In the genomic region with DNA sequence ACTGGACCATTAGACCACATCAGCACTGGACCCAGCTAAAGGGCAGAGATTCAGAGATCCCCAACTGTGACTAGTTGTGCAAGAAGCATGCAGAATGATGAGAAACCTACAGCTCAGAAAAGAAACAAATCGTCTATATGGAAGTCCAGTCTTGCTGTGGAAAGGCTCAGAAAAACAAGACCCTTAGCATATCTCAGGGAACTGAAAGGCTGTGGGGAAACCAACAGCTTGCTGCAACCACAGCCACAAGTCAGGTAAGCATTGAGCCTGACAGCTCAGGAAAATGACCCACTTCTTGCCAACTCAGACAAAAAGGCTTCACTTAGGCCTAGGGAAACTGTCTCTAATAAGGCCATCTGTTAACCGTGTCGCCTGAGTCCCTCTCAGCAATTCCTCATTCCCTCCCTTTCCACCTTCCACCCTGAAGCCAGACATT, we compare ENCODE assay signal across 1 cellular context.
A peak's percentile ranks its signal among the peaks of the same experiment; 100 is the strongest.
TF ChIP-seq lines count a peak whose summit lies in the region.

No MANE protein-coding gene starts in this region.

TF ChIP-seq in GM12878, 131 proteins besides CTCF, POLR2A, EP300 and RAD21 (continued from another document):
- TF ChIP-seq BRCA1 (IDR thresholded peaks at IDR 0.05; ENCODE audit: low read depth, low read length) (no peak), BMI1 (IDR thresholded peaks at IDR 0.05; ENCODE audit: borderline replicate concordance) (no peak), EGR1 (IDR thresholded peaks at IDR 0.05; ENCODE audit: borderline replicate concordance in 1 of 2, low read depth in 2 of 2, low read length in 2 of 2) (no peak), MXI1 (IDR thresholded peaks at IDR 0.05; ENCODE audit: low read depth, low read length) (no peak), GATAD2B (conservative IDR thresholded peaks at IDR 0.05; ENCODE audit: low read depth) (peak; percentile 16; the same call in 1 of the 2 replicates), BACH1 (IDR thresholded peaks at IDR 0.05; ENCODE audit: borderline replicate concordance) (no peak), STAT1 (conservative IDR thresholded peaks at IDR 0.05) (no peak), CBX3 (IDR thresholded peaks at IDR 0.05; ENCODE audit: borderline replicate concordance, low read depth) (no peak), PML (IDR thresholded peaks at IDR 0.05; ENCODE audit: low read length) (no peak), BHLHE40 (IDR thresholded peaks at IDR 0.05; ENCODE audit: borderline replicate concordance in 1 of 2, low read depth in 2 of 2, low read length in 1 of 2) (0 out of 4 replicates have a peak, but pooled peaks of 1 of the 2 experiments have one; percentile 3), NRF1 (conservative IDR thresholded peaks at IDR 0.05; ENCODE audit: low read depth, low read length) (no peak), CHD4 (IDR thresholded peaks at IDR 0.05) (no peak), TARDBP (IDR thresholded peaks at IDR 0.05; ENCODE audit: borderline replicate concordance) (no peak), SIN3A (IDR thresholded peaks at IDR 0.05; ENCODE audit: low read depth, low read length) (no peak), HDGF (IDR thresholded peaks at IDR 0.05) (peak; percentile 23; the same call in 1 of the 2 replicates), ZSCAN29 (IDR thresholded peaks at IDR 0.05) (no peak), HCFC1 (IDR thresholded peaks at IDR 0.05; ENCODE audit: low read length) (no peak), IKZF2 (IDR thresholded peaks at IDR 0.05) (peak in 1 of 2 experiments; percentile 39; a peak in 2 of 4 replicates), SPI1 (IDR thresholded peaks at IDR 0.05; ENCODE audit: borderline replicate concordance, insufficient read depth, low read depth, low read length) (peak; percentile 29; the same call in 1 of the 2 replicates), ZNF384 (IDR thresholded peaks at IDR 0.05; ENCODE audit: borderline replicate concordance, low read depth, low read length) (no peak), CREB1 (IDR thresholded peaks at IDR 0.05; ENCODE audit: low read depth) (no peak)
- TF ChIP-seq, protein P1, sequence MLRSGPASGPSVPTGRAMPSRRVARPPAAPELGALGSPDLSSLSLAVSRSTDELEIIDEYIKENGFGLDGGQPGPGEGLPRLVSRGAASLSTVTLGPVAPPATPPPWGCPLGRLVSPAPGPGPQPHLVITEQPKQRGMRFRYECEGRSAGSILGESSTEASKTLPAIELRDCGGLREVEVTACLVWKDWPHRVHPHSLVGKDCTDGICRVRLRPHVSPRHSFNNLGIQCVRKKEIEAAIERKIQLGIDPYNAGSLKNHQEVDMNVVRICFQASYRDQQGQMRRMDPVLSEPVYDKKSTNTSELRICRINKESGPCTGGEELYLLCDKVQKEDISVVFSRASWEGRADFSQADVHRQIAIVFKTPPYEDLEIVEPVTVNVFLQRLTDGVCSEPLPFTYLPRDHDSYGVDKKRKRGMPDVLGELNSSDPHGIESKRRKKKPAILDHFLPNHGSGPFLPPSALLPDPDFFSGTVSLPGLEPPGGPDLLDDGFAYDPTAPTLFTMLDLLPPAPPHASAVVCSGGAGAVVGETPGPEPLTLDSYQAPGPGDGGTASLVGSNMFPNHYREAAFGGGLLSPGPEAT (IDR thresholded peaks at IDR 0.05; ENCODE audit: low read depth): no peak
- TF ChIP-seq, protein P2, sequence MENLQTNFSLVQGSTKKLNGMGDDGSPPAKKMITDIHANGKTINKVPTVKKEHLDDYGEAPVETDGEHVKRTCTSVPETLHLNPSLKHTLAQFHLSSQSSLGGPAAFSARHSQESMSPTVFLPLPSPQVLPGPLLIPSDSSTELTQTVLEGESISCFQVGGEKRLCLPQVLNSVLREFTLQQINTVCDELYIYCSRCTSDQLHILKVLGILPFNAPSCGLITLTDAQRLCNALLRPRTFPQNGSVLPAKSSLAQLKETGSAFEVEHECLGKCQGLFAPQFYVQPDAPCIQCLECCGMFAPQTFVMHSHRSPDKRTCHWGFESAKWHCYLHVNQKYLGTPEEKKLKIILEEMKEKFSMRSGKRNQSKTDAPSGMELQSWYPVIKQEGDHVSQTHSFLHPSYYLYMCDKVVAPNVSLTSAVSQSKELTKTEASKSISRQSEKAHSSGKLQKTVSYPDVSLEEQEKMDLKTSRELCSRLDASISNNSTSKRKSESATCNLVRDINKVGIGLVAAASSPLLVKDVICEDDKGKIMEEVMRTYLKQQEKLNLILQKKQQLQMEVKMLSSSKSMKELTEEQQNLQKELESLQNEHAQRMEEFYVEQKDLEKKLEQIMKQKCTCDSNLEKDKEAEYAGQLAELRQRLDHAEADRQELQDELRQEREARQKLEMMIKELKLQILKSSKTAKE (IDR thresholded peaks at IDR 0.05; ENCODE audit: low read depth, poor library complexity, severe bottlenecking): no peak
- TF ChIP-seq, protein P3, sequence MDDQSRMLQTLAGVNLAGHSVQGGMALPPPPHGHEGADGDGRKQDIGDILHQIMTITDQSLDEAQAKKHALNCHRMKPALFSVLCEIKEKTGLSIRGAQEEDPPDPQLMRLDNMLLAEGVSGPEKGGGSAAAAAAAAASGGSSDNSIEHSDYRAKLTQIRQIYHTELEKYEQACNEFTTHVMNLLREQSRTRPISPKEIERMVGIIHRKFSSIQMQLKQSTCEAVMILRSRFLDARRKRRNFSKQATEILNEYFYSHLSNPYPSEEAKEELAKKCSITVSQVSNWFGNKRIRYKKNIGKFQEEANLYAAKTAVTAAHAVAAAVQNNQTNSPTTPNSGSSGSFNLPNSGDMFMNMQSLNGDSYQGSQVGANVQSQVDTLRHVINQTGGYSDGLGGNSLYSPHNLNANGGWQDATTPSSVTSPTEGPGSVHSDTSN (IDR thresholded peaks at IDR 0.05; ENCODE audit: insufficient replicate concordance, low read depth, low read length): no peak
- TF ChIP-seq, protein P4, sequence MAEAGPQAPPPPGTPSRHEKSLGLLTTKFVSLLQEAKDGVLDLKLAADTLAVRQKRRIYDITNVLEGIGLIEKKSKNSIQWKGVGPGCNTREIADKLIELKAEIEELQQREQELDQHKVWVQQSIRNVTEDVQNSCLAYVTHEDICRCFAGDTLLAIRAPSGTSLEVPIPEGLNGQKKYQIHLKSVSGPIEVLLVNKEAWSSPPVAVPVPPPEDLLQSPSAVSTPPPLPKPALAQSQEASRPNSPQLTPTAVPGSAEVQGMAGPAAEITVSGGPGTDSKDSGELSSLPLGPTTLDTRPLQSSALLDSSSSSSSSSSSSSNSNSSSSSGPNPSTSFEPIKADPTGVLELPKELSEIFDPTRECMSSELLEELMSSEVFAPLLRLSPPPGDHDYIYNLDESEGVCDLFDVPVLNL (IDR thresholded peaks at IDR 0.05; ENCODE audit: low read depth, low read length): no peak
- TF ChIP-seq, protein P5, sequence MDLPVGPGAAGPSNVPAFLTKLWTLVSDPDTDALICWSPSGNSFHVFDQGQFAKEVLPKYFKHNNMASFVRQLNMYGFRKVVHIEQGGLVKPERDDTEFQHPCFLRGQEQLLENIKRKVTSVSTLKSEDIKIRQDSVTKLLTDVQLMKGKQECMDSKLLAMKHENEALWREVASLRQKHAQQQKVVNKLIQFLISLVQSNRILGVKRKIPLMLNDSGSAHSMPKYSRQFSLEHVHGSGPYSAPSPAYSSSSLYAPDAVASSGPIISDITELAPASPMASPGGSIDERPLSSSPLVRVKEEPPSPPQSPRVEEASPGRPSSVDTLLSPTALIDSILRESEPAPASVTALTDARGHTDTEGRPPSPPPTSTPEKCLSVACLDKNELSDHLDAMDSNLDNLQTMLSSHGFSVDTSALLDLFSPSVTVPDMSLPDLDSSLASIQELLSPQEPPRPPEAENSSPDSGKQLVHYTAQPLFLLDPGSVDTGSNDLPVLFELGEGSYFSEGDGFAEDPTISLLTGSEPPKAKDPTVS (IDR thresholded peaks at IDR 0.05; ENCODE audit: low read depth, low read length): no peak
- TF ChIP-seq, protein P6, sequence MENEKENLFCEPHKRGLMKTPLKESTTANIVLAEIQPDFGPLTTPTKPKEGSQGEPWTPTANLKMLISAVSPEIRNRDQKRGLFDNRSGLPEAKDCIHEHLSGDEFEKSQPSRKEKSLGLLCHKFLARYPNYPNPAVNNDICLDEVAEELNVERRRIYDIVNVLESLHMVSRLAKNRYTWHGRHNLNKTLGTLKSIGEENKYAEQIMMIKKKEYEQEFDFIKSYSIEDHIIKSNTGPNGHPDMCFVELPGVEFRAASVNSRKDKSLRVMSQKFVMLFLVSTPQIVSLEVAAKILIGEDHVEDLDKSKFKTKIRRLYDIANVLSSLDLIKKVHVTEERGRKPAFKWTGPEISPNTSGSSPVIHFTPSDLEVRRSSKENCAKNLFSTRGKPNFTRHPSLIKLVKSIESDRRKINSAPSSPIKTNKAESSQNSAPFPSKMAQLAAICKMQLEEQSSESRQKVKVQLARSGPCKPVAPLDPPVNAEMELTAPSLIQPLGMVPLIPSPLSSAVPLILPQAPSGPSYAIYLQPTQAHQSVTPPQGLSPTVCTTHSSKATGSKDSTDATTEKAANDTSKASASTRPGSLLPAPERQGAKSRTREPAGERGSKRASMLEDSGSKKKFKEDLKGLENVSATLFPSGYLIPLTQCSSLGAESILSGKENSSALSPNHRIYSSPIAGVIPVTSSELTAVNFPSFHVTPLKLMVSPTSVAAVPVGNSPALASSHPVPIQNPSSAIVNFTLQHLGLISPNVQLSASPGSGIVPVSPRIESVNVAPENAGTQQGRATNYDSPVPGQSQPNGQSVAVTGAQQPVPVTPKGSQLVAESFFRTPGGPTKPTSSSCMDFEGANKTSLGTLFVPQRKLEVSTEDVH (IDR thresholded peaks at IDR 0.05; ENCODE audit: low read depth, partially characterized antibody): no peak
- TF ChIP-seq, protein P7, sequence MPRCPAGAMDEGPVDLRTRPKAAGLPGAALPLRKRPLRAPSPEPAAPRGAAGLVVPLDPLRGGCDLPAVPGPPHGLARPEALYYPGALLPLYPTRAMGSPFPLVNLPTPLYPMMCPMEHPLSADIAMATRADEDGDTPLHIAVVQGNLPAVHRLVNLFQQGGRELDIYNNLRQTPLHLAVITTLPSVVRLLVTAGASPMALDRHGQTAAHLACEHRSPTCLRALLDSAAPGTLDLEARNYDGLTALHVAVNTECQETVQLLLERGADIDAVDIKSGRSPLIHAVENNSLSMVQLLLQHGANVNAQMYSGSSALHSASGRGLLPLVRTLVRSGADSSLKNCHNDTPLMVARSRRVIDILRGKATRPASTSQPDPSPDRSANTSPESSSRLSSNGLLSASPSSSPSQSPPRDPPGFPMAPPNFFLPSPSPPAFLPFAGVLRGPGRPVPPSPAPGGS (IDR thresholded peaks at IDR 0.05; ENCODE audit: borderline replicate concordance, insufficient read depth, low read depth, low read length, poor library complexity, severe bottlenecking): no peak
- TF ChIP-seq, protein P8, sequence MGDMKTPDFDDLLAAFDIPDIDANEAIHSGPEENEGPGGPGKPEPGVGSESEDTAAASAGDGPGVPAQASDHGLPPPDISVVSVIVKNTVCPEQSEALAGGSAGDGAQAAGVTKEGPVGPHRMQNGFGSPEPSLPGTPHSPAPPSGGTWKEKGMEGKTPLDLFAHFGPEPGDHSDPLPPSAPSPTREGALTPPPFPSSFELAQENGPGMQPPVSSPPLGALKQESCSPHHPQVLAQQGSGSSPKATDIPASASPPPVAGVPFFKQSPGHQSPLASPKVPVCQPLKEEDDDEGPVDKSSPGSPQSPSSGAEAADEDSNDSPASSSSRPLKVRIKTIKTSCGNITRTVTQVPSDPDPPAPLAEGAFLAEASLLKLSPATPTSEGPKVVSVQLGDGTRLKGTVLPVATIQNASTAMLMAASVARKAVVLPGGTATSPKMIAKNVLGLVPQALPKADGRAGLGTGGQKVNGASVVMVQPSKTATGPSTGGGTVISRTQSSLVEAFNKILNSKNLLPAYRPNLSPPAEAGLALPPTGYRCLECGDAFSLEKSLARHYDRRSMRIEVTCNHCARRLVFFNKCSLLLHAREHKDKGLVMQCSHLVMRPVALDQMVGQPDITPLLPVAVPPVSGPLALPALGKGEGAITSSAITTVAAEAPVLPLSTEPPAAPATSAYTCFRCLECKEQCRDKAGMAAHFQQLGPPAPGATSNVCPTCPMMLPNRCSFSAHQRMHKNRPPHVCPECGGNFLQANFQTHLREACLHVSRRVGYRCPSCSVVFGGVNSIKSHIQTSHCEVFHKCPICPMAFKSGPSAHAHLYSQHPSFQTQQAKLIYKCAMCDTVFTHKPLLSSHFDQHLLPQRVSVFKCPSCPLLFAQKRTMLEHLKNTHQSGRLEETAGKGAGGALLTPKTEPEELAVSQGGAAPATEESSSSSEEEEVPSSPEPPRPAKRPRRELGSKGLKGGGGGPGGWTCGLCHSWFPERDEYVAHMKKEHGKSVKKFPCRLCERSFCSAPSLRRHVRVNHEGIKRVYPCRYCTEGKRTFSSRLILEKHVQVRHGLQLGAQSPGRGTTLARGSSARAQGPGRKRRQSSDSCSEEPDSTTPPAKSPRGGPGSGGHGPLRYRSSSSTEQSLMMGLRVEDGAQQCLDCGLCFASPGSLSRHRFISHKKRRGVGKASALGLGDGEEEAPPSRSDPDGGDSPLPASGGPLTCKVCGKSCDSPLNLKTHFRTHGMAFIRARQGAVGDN (IDR thresholded peaks at IDR 0.05): no peak
